ENCODE assay signal across 15 cellular contexts in the genomic region with DNA sequence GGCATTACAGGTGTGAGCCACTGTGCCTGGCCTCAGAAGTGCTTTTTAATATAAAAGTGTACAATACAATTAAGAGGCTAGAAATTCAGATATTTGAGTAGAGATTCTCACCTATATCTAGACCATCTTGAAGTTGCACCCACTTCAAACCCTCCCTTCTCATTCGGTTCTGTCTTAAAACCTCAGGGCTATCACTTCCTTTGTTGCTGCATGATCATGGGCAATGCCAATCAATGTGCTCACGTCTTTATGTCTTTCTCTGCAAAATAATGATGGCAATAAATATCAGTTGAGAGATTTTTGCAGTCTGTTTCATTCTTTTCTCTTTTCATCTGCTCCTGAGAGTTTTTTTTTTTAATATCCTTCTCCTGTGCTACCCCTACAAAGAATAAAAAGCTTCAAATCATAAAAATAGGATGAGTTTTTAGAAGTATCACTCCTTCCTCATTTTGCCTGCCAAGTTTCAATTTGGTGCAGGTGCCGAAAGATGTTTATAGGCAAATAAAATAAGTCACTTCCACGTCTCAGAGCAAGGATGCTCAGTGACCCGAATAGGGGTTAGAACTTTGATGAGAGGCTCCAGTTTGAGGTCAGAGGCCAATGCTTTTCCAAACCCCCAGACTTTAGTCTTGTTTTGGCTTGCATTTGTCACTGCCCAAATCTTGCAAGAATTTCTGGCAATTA. TPM values are rescaled to one million over a fixed set of nuclear protein-coding genes. Genes with fewer than 3 reads are reported as not detected.
DNase-seq lines count a peak whose midpoint lies in the region; ATAC-seq and TF ChIP-seq lines count a peak whose summit lies in the region.
"Had no signal": no experiment of that assay in that cellular context is flagged by ENCODE, and none has a peak within 500 bp of the region (broad histone marks: within the 10 kb centered on the region; RNA-seq: fewer than 3 reads in every experiment).

No MANE protein-coding gene starts in this region.

- DNase-seq in GM12864 (ENCODE audit: low read depth) (peak; percentile 47), NOMO-1 treated with DMSO at 0.1 percent for 48 hours (lab: John Stamatoyannopoulos, UW; ENCODE audit: unreplicated experiment) (peak; percentile 36), memory B cell (ENCODE audit: low spot score in 2 of 2) (peak in 1 of 2 donors; percentile 58), T-helper 1 cell (no peak), glomerular visceral epithelial cell (ENCODE audit: extremely low spot score) (no peak), H4 (ENCODE audit: low spot score) (no peak)
- DNase-seq: activated CD4-positive, alpha-beta memory T cell treated with anti-CD3 and anti-CD28 coated beads, Interleukin-2, amount 10 ng/mL, durations not matched to agents 7 days and 5 days; activated gamma-delta T cell treated with Interleukin-2 at 50 U/mL for 16 hours; CD8-positive, alpha-beta memory T cell; erythroblast; NCI-H187 treated with DMSO at 0.1 percent for 48 hours had no signal

- no peak for TF ChIP-seq CTCF in GM12864 (IDR thresholded peaks at IDR 0.05; ENCODE audit: low read depth, low read length, missing control alignments)

- H3K4me3 Mint-ChIP-seq in memory B cell: peak overlapping the region; percentile 19
- H3K4me3 Mint-ChIP-seq: activated CD4-positive, alpha-beta memory T cell treated with anti-CD3 and anti-CD28 coated beads, Interleukin-2, amount 10 ng/mL, durations not matched to agents 7 days and 5 days; central memory CD8-positive, alpha-beta T cell had no signal

- H3K27ac Mint-ChIP-seq in memory B cell: peak overlapping the region; percentile 86
- H3K27ac Mint-ChIP-seq: activated CD4-positive, alpha-beta memory T cell treated with anti-CD3 and anti-CD28 coated beads, Interleukin-2, amount 10 ng/mL, durations not matched to agents 7 days and 5 days had no signal

- peaks cover 27% of the 10 kb centered on the region for H3K4me1 Mint-ChIP-seq in memory B cell

- no peaks in the 10 kb centered on the region for H3K9me3 Mint-ChIP-seq in memory B cell
- H3K9me3 Mint-ChIP-seq: activated CD4-positive, alpha-beta memory T cell treated with anti-CD3 and anti-CD28 coated beads, Interleukin-2, amount 10 ng/mL, durations not matched to agents 7 days and 5 days; CD8-positive, alpha-beta memory T cell; central memory CD8-positive, alpha-beta T cell had no signal

- no peaks in the 10 kb centered on the region for H3K27me3 Mint-ChIP-seq in memory B cell
- H3K27me3 Mint-ChIP-seq: activated CD4-positive, alpha-beta memory T cell treated with anti-CD3 and anti-CD28 coated beads, Interleukin-2, amount 10 ng/mL, durations not matched to agents 7 days and 5 days; CD8-positive, alpha-beta memory T cell; central memory CD8-positive, alpha-beta T cell had no signal

- no peak overlapping the region for H3K4me3 ChIP-seq in GM12864 (ENCODE audit: low read depth, low read length)
- H3K4me3 ChIP-seq: suprapubic skin had no signal

- H3K36me3 Mint-ChIP-seq in memory B cell: no peaks in the 10 kb centered on the region
- H3K36me3 Mint-ChIP-seq: CD8-positive, alpha-beta memory T cell had no signal

- ATAC-seq in GM21390 (IDR thresholded peaks at IDR 0.05; ENCODE audit: unreplicated experiment) (peak; percentile 35), memory B cell (ENCODE audit: low read depth) (peak; percentile 69), GM19455 (IDR thresholded peaks at IDR 0.05; ENCODE audit: unreplicated experiment) (no peak)

RNA-seq across cellular contexts. Expression of gene NUP160, which starts 9.5 kb away (rescaled TPM):
- 32.9 and 33.1 TPM in 2 replicates for total RNA-seq in H4 (2014; rRNA removed; shearing (Covaris generic))

Comparison
In these comparisons a context has a peak if more than half of its experiments do, and no peak if none do; other contexts are left out.
1. DNase-seq: peak in GM12864 (single experiment) and NOMO-1 treated with DMSO at 0.1 percent for 48 hours (single experiment); none in T-helper 1 cell (0 of 5), glomerular visceral epithelial cell (single experiment) and H4 (single experiment).